ENCODE assay signal across 9 cellular contexts in genomic region chr14:77043984-77044485, GRCh38. TPM values are rescaled to one million over a fixed set of nuclear protein-coding genes. Genes with fewer than 3 reads are reported as not detected.
DNase-seq lines count a peak whose midpoint lies in the region; ATAC-seq and TF ChIP-seq lines count a peak whose summit lies in the region.
"Had no signal": no experiment of that assay in that cellular context is flagged by ENCODE, and none has a peak within 500 bp of the region (broad histone marks: within the 10 kb centered on the region; RNA-seq: fewer than 3 reads in every experiment).

No MANE protein-coding gene starts in this region.

- H3K9me3 ChIP-seq in body of pancreas = no peaks in the 10 kb centered on the region

- CTCF ChIA-PET in activated CD8-positive, alpha-beta memory T cell treated with anti-CD3 and anti-CD28 coated beads, Interleukin-2, amount 10 ng/mL, durations not matched to agents 7 days and 5 days (lab: Charles Lee) = interaction anchor here (1.0 to 4.2 kb wide), 8 partner anchors 9 to 168 kb away, joined by 3 to 34 read pairs (median 6); no protein-coding TSS in a partner anchor

- H3K4me1 ChIP-seq in body of pancreas = peaks cover 74% of the 10 kb centered on the region

- intact Hi-C loops in body of pancreas (cut with DNase I) = no loop called here

- no peak for TF ChIP-seq POLR2A in body of pancreas (IDR thresholded peaks at IDR 0.05)

- no peaks in the 10 kb centered on the region for H3K27me3 Mint-ChIP-seq in activated CD8-positive, alpha-beta memory T cell treated with anti-CD3 and anti-CD28 coated beads, Interleukin-2, amount 10 ng/mL, durations not matched to agents 7 days and 5 days
- H3K27me3 Mint-ChIP-seq in type B pancreatic cell = no peaks in the 10 kb centered on the region

- H3K27ac Mint-ChIP-seq in activated CD8-positive, alpha-beta memory T cell treated with anti-CD3 and anti-CD28 coated beads, Interleukin-2, amount 10 ng/mL, durations not matched to agents 7 days and 5 days = peak overlapping the region; percentile 10
- H3K27ac Mint-ChIP-seq in type B pancreatic cell = peak overlapping the region; percentile 72

- 53 to 68% methylated on average over 8 of the region's 8 CpGs for WGBS in body of pancreas, 2 donors

- H3K4me3 Mint-ChIP-seq in activated CD8-positive, alpha-beta memory T cell treated with anti-CD3 and anti-CD28 coated beads, Interleukin-2, amount 10 ng/mL, durations not matched to agents 7 days and 5 days = no peak overlapping the region
- peak overlapping the region; percentile 62 for H3K4me3 Mint-ChIP-seq in type B pancreatic cell

- TF ChIP-seq CTCF in body of pancreas (IDR thresholded peaks at IDR 0.05) (no peak), type B pancreatic cell (conservative IDR thresholded peaks at IDR 0.05) (no peak)

- DNase-seq in activated CD8-positive, alpha-beta memory T cell treated with anti-CD3 and anti-CD28 coated beads, Interleukin-2, amount 10 ng/mL, durations not matched to agents 7 days and 5 days = no peak
- no peak for DNase-seq in activated CD8-positive, alpha-beta memory T cell treated with anti-CD3 and anti-CD28 coated beads, Interleukin-2, amount 50 U/mL, for 48 hours
- DNase-seq in body of pancreas (no peak), myocyte (ENCODE audit: low read depth) (peak; percentile 94), type B pancreatic cell (ENCODE audit: extremely low spot score, unreplicated experiment) (no peak), SK-N-DZ (ENCODE audit: low spot score) (no peak)
- DNase-seq in stimulated activated CD4-positive, alpha-beta T cell treated with anti-CD3 and anti-CD28 coated beads, Interleukin-4, amount 100 ng/mL, for 24 hours = no peak

- peaks cover 68% of the 10 kb centered on the region for H3K4me1 Mint-ChIP-seq in activated CD8-positive, alpha-beta memory T cell treated with anti-CD3 and anti-CD28 coated beads, Interleukin-2, amount 10 ng/mL, durations not matched to agents 7 days and 5 days
- peaks cover 73% of the 10 kb centered on the region for H3K4me1 Mint-ChIP-seq in type B pancreatic cell (ENCODE audit: unreplicated experiment)

- H3K36me3 Mint-ChIP-seq in activated CD8-positive, alpha-beta memory T cell treated with anti-CD3 and anti-CD28 coated beads, Interleukin-2, amount 10 ng/mL, durations not matched to agents 7 days and 5 days = no peaks in the 10 kb centered on the region
- H3K36me3 Mint-ChIP-seq in type B pancreatic cell = no peaks in the 10 kb centered on the region
- H3K36me3 Mint-ChIP-seq: CD8-positive, alpha-beta T cell had no signal

- H3K27ac ChIP-seq in body of pancreas = peak overlapping the region; percentile 20 to 99 (median 94)

- no peaks in the 10 kb centered on the region for H3K9me3 Mint-ChIP-seq in activated CD8-positive, alpha-beta memory T cell treated with anti-CD3 and anti-CD28 coated beads, Interleukin-2, amount 10 ng/mL, durations not matched to agents 7 days and 5 days (ENCODE audit: low read depth)
- H3K9me3 Mint-ChIP-seq in type B pancreatic cell = no peaks in the 10 kb centered on the region
- H3K9me3 Mint-ChIP-seq: CD8-positive, alpha-beta T cell had no signal

- no peak overlapping the region for H3K4me3 ChIP-seq in body of pancreas

- no peaks in the 10 kb centered on the region for H3K36me3 ChIP-seq in body of pancreas (replicated peaks in 1 of 2; ENCODE audit: insufficient read depth in 1 of 2, low read depth in 2 of 2)

- no peaks in the 10 kb centered on the region for H3K27me3 ChIP-seq in body of pancreas

- no peak for ATAC-seq in activated CD8-positive, alpha-beta memory T cell treated with anti-CD3 and anti-CD28 coated beads, Interleukin-2, amount 10 ng/mL, durations not matched to agents 7 days and 5 days
- ATAC-seq in body of pancreas = no peak
- no peak for ATAC-seq in HG02678 (IDR thresholded peaks at IDR 0.05; ENCODE audit: unreplicated experiment)

RNA-seq across cellular contexts. Expression of gene IRF2BPL, which starts 15.5 kb away (rescaled TPM):
- total RNA-seq in activated CD8-positive, alpha-beta memory T cell treated with anti-CD3 and anti-CD28 coated beads, Interleukin-2, amount 10 ng/mL, durations not matched to agents 7 days and 5 days = 10 to 100 TPM; 19.7 to 24.9 TPM
- 10 to 100 TPM; 26.7 to 52.1 TPM for total RNA-seq in body of pancreas
- total RNA-seq in myocyte = 78.2 and 114 TPM in 2 replicates
- polyA plus RNA-seq in myocyte (2012) = 43.7 TPM
- total RNA-seq in type B pancreatic cell (ENCODE audit: low replicate concordance) = 59.7 and 116 TPM in 2 replicates
- 18.1 and 20.5 TPM in 2 replicates for polyA plus RNA-seq in SK-N-DZ (2014; cell fraction: cytosol; rRNA removed)
- polyA plus RNA-seq in SK-N-DZ (2014; cell fraction: nucleus; rRNA removed) = 10.6 and 12.5 TPM in 2 replicates

RNA-seq across cellular contexts. Expression of gene CIPC, which starts 54.0 kb away (rescaled TPM):
- total RNA-seq in activated CD8-positive, alpha-beta memory T cell treated with anti-CD3 and anti-CD28 coated beads, Interleukin-2, amount 10 ng/mL, durations not matched to agents 7 days and 5 days = 10 to 100 TPM; 11.3 to 12.0 TPM
- total RNA-seq in body of pancreas = 10 to 100 TPM; 13.7 to 17.1 TPM
- total RNA-seq in myocyte = 30.7 and 42.9 TPM in 2 replicates
- polyA plus RNA-seq in myocyte (2012) = 12.4 TPM
- 27.2 and 34.0 TPM in 2 replicates for total RNA-seq in type B pancreatic cell (ENCODE audit: low replicate concordance)
- polyA plus RNA-seq in SK-N-DZ (2014; cell fraction: cytosol; rRNA removed) = 22.1 and 24.0 TPM in 2 replicates
- polyA plus RNA-seq in SK-N-DZ (2014; cell fraction: nucleus; rRNA removed) = 8.5 and 11.2 TPM in 2 replicates
